ENCODE assay signal across 8 cellular contexts in genomic region chr1:26705788-26706237, GRCh38. TPM values are rescaled to one million over a fixed set of nuclear protein-coding genes. Genes with fewer than 3 reads are reported as not detected.
A peak's percentile ranks its signal among the peaks of the same experiment; 100 is the strongest.
DNase-seq lines count a peak whose midpoint lies in the region; ATAC-seq and TF ChIP-seq lines count a peak whose summit lies in the region.

No MANE protein-coding gene starts in this region.

- no peak overlapping the region for H3K27ac ChIP-seq in endodermal cell (ENCODE audit: low read depth, low read length)

- 88 to 100% methylated on average over 1 of the region's 1 CpG for WGBS in endodermal cell (ENCODE audit: insufficient coverage in 1 of 2, insufficient read length in 1 of 2), 2 experiments

- H3K27me3 Mint-ChIP-seq in endodermal cell (ENCODE audit: insufficient read depth) (no peaks in the 10 kb centered on the region), osteocyte (ENCODE audit: unreplicated experiment) (no peaks in the 10 kb centered on the region)

- H3K36me3 Mint-ChIP-seq in endodermal cell (ENCODE audit: low read depth) (peaks cover 32% of the 10 kb centered on the region), osteocyte (ENCODE audit: unreplicated experiment) (peaks cover 3% of the 10 kb centered on the region)

- peaks cover 26% of the 10 kb centered on the region for H3K4me1 Mint-ChIP-seq in endodermal cell
- H3K4me1 Mint-ChIP-seq in osteocyte (ENCODE audit: unreplicated experiment): peaks cover 41% of the 10 kb centered on the region

- DNase-seq in DMS153 (lab: John Stamatoyannopoulos, UW): peak; percentile 57
- DNase-seq in NCI-H446 treated with DMSO at 0.1 percent for 48 hours (lab: John Stamatoyannopoulos, UW): peak; percentile 19
- DNase-seq in endodermal cell: no peak
- DNase-seq in osteocyte (ENCODE audit: extremely low spot score, unreplicated experiment): peak; percentile 6
- no peak for DNase-seq in activated CD4-positive, alpha-beta T cell treated with anti-CD3 and anti-CD28 coated beads for 4 hours

- no peak for TF ChIP-seq CTCF in endodermal cell (conservative IDR thresholded peaks at IDR 0.05)
- TF ChIP-seq CTCF in osteocyte (IDR thresholded peaks at IDR 0.05): no peak

- H3K36me3 ChIP-seq in endodermal cell (ENCODE audit: control insufficient read depth, insufficient read depth, low read length): peaks cover 32% of the 10 kb centered on the region

- H3K4me3 ChIP-seq in endodermal cell (ENCODE audit: low read length): peak overlapping the region; percentile 12

- H3K9ac ChIP-seq in endodermal cell (ENCODE audit: extremely low read depth, low read length, poor library complexity, severe bottlenecking): no peak overlapping the region

- H3K9me3 Mint-ChIP-seq in endodermal cell (no peaks in the 10 kb centered on the region), osteocyte (ENCODE audit: unreplicated experiment) (no peaks in the 10 kb centered on the region)

- peak overlapping the region; percentile 67 for H3K27ac Mint-ChIP-seq in endodermal cell
- peak overlapping the region; percentile 79 for H3K27ac Mint-ChIP-seq in osteocyte (ENCODE audit: unreplicated experiment)

- no peak for ATAC-seq in HG02885 (IDR thresholded peaks at IDR 0.05; ENCODE audit: poor library complexity, unreplicated experiment)
- ATAC-seq in HG03095 (IDR thresholded peaks at IDR 0.05; ENCODE audit: unreplicated experiment): no peak
- no peak for ATAC-seq in GM18870 (IDR thresholded peaks at IDR 0.05; ENCODE audit: unreplicated experiment)

- H3K9me3 ChIP-seq in endodermal cell (ENCODE audit: control insufficient read depth, low read length): no peaks in the 10 kb centered on the region

- no peaks in the 10 kb centered on the region for H3K27me3 ChIP-seq in endodermal cell (ENCODE audit: control insufficient read depth, insufficient read depth, low read length, poor library complexity, severe bottlenecking)

- peaks cover 27% of the 10 kb centered on the region for H3K4me1 ChIP-seq in endodermal cell (ENCODE audit: control insufficient read depth, insufficient read depth, low read length)

- H3K4me3 Mint-ChIP-seq in endodermal cell: peak overlapping the region; percentile 7
- H3K4me3 Mint-ChIP-seq in osteocyte (ENCODE audit: unreplicated experiment): peak overlapping the region; percentile 16

RNA-seq across cellular contexts. Expression of gene ARID1A, which starts 10.0 kb away (rescaled TPM):
- total RNA-seq in endodermal cell (100 to 1,000 TPM; 118 to 128 TPM), osteocyte (70.0 and 78.7 TPM in 2 replicates)
- polyA plus RNA-seq in endodermal cell (2013, experiment 1 of 2): 83.1 TPM
- 81.4 TPM for polyA plus RNA-seq in endodermal cell (2013, experiment 2 of 2)

Comparison
In these comparisons a context has a peak if more than half of its experiments do, and no peak if none do; other contexts are left out.
1. DNase-seq: peak in DMS153 (single experiment), NCI-H446 treated with DMSO at 0.1 percent for 48 hours (single experiment) and osteocyte (single experiment); none in endodermal cell (single experiment) and activated CD4-positive, alpha-beta T cell treated with anti-CD3 and anti-CD28 coated beads for 4 hours (0 of 2).